In the genomic region with DNA sequence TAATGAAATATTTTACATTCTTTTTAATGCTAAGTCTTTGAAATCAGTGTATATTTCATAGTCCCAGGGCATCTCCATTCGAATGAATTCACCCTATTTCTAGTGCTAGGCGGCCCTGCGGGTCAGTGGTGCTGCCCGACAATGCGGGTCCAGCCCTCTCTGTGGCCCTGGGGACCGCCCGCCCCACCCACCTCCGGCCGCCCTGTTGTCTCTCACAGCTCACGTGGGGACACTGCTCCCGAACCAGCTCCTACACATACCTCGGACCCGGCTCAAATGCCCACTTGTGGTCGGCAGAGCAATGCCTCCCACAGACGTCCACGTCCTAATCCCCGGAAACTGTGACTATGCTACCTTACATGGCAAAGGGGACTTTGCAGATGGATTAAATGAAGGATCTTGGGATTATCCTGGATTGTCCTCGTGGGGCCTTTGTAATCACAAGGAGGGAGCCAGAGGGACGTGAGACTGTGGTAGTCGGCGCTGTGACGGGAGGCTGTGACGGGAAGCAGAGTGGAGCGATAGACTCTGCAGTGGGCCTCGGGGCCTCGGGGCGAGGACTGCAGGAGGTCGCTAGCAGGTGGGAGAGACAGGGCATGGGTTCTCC, we compare ENCODE assay signal across 19 cellular contexts.
"Had no signal": no experiment of that assay in that cellular context is flagged by ENCODE, and none has a peak within 500 bp of the region (broad histone marks: within the 10 kb centered on the region; RNA-seq: fewer than 3 reads in every experiment).

No MANE protein-coding gene starts in this region.

- H3K36me3 ChIP-seq: SJSA1 had no signal

- DNase-seq: Kasumi-1, MM.1S, NCI-H1092 treated with DMSO at 0.1 percent for 48 hours, NCI-H1436, NCI-H187, NCI-H2029, NCI-H2081 treated with DMSO at 0.1 percent for 48 hours, NCI-H2171, NCI-H226, NCI-H446, NCI-H510A treated with DMSO at 0.1 percent for 48 hours, NCI-H526, Right ventricle myocardium superior, RPMI8226, SIG-M5 had no signal

- H3K9me3 ChIP-seq: SJSA1 had no signal

- H3K9ac ChIP-seq: KMS-11 had no signal

- H3K4me3 ChIP-seq: K562, SJSA1, SK-N-MC had no signal

- H3K4me2 ChIP-seq: KMS-11 had no signal

- H3K27ac ChIP-seq: KMS-11, SJSA1, SK-N-MC had no signal

- H3K4me1 ChIP-seq: SJSA1 had no signal
